Comparison of ENCODE assay signal across 25 cellular contexts in the genomic region with DNA sequence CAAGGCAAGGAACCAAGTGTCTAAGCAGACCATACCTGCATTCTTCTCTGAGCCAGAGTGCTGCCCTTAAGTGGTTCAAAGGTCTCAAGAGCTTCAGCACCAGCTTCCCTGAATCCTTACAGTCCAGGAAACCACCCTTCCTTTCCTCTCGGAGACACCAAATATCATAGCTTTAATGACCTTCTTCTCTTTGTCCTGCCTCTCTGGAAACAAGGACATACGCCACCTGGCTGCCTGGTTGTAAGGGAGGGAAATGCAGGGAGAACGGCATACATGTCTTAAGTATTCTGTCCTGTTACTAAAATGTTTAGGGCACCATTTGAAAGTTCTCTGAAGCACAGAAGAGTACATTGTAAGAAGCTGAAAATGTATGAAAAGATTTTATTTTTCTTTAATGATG.
"Had no signal": no experiment of that assay in that cellular context is flagged by ENCODE, and none has a peak within 500 bp of the region (broad histone marks: within the 10 kb centered on the region; RNA-seq: fewer than 3 reads in every experiment).

No MANE protein-coding gene starts in this region.

- H3K36me3 Mint-ChIP-seq: mesothelial cell of epicardium; natural killer cell; stimulated activated naive B cell treated with anti-CD40 and anti-IgM and Interleukin-4, amounts not matched to agents 10 μg/mL and 1 μg/mL and 100 μg/mL, for 72 hours had no signal

- H3K27me3 Mint-ChIP-seq: stimulated activated naive B cell treated with anti-CD40 and anti-IgM and Interleukin-4, amounts not matched to agents 10 μg/mL and 1 μg/mL and 100 μg/mL, for 72 hours; stimulated activated naive CD8-positive, alpha-beta T cell treated with anti-CD3 and anti-CD28 coated beads, Interleukin-15, amount 100 ng/mL, for 72 hours had no signal

- H3K27ac Mint-ChIP-seq: mesothelial cell of epicardium; natural killer cell; stimulated activated naive B cell treated with anti-CD40 and anti-IgM and Interleukin-4, amounts not matched to agents 10 μg/mL and 1 μg/mL and 100 μg/mL, for 72 hours; stimulated activated naive CD8-positive, alpha-beta T cell treated with anti-CD3 and anti-CD28 coated beads, Interleukin-15, amount 100 ng/mL, for 72 hours had no signal

- H3K4me2 ChIP-seq: hepatocyte had no signal

- H3K27ac ChIP-seq: coronary artery, epithelial cell of prostate, esophagus squamous epithelium, foreskin keratinocyte, hepatocyte, ovary, right atrium auricular region, sigmoid colon, skin epidermis, testis, tibial nerve, upper lobe of right lung, vagina had no signal

- H3K79me2 ChIP-seq: hepatocyte had no signal

- H3K27me3 ChIP-seq: esophagus squamous epithelium, hepatocyte, ovary, right atrium auricular region, sigmoid colon, testis, tibial nerve, upper lobe of right lung, vagina had no signal

- ATAC-seq: foreskin keratinocyte; left lobe of liver; natural killer cell; stimulated activated naive B cell treated with anti-CD40 and anti-IgM and Interleukin-4, amounts not matched to agents 10 μg/mL and 1 μg/mL and 100 μg/mL, for 72 hours; stimulated activated naive CD8-positive, alpha-beta T cell treated with anti-CD3 and anti-CD28 coated beads, Interleukin-15, amount 100 ng/mL, for 72 hours; upper lobe of right lung had no signal

- H3K9me3 ChIP-seq: esophagus squamous epithelium, ovary, right atrium auricular region, sigmoid colon, testis, upper lobe of right lung, vagina had no signal

- H3K4me1 ChIP-seq: esophagus squamous epithelium, foreskin keratinocyte, right atrium auricular region, sigmoid colon, testis, tibial nerve, upper lobe of right lung, vagina had no signal

- H3K4me3 Mint-ChIP-seq: mesothelial cell of epicardium; natural killer cell; neural crest cell; stimulated activated naive B cell treated with anti-CD40 and anti-IgM and Interleukin-4, amounts not matched to agents 10 μg/mL and 1 μg/mL and 100 μg/mL, for 72 hours; stimulated activated naive CD8-positive, alpha-beta T cell treated with anti-CD3 and anti-CD28 coated beads, Interleukin-15, amount 100 ng/mL, for 72 hours had no signal

- H3K36me3 ChIP-seq: esophagus squamous epithelium, ovary, right atrium auricular region, sigmoid colon, tibial nerve, upper lobe of right lung, vagina had no signal

- H2AFZ ChIP-seq: hepatocyte had no signal

- H3K4me1 Mint-ChIP-seq: mesothelial cell of epicardium; natural killer cell; neural crest cell; stimulated activated naive B cell treated with anti-CD40 and anti-IgM and Interleukin-4, amounts not matched to agents 10 μg/mL and 1 μg/mL and 100 μg/mL, for 72 hours; stimulated activated naive CD8-positive, alpha-beta T cell treated with anti-CD3 and anti-CD28 coated beads, Interleukin-15, amount 100 ng/mL, for 72 hours had no signal

- DNase-seq: effector CD4-positive, alpha-beta T cell; esophagus squamous epithelium; foreskin keratinocyte; kidney glomerular epithelial cell; mammary epithelial cell; natural killer cell; nucleus accumbens; ovary; sigmoid colon; stimulated activated CD4-positive, alpha-beta T cell treated with anti-CD3 and anti-CD28 coated beads, Interleukin-2, amount 100 ng/mL, for 24 hours; stimulated activated CD4-positive, alpha-beta T cell treated with anti-CD3 and anti-CD28 coated beads, Interleukin-4, amount 100 ng/mL, for 4 hours; stimulated activated naive B cell treated with anti-CD40 and anti-IgM and Interleukin-4, amounts not matched to agents 10 μg/mL and 1 μg/mL and 100 μg/mL, for 72 hours; stimulated activated naive CD8-positive, alpha-beta T cell treated with anti-CD3 and anti-CD28 coated beads, Interleukin-15, amount 100 ng/mL, for 72 hours; testis; upper lobe of right lung had no signal

- H3K4me3 ChIP-seq: coronary artery, esophagus squamous epithelium, hepatocyte, ovary, right atrium auricular region, sigmoid colon, skin epidermis, testis, tibial nerve, upper lobe of right lung, vagina had no signal

- H3K9me3 Mint-ChIP-seq: natural killer cell, neural crest cell had no signal
